21 cellular contexts compared by ENCODE assay signal in the genomic region with DNA sequence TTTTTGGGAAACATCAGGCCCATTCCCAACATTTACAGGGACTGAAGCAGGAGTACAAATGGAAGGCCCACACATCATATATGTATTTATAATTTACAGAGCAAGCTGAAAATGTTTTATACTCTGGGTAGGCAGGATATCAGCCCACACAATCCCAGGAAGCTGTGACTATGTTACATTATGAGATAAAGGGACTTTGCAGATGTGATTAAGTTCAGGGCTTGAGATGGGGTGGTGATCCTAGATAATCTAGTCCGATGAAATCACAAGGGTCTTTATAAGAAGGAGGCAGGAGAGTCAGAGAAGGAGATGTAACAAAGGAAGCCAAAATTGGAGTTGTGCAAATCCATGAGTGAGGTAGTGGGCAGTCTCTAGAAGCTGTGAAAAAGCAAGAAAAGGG.
"Had no signal": no experiment of that assay in that cellular context is flagged by ENCODE, and none has a peak within 500 bp of the region (broad histone marks: within the 10 kb centered on the region; RNA-seq: fewer than 3 reads in every experiment).

No MANE protein-coding gene starts in this region.

- H3K4me3 ChIP-seq: body of pancreas, gastroesophageal sphincter, heart left ventricle, testis, uterus had no signal

- H3K27ac ChIP-seq: body of pancreas, gastroesophageal sphincter, heart left ventricle, testis, uterus had no signal

- H3K9me3 ChIP-seq: body of pancreas, gastroesophageal sphincter, heart left ventricle, testis, uterus had no signal

- ATAC-seq: body of pancreas, esophagus mucosa, gastroesophageal sphincter, heart left ventricle, left cardiac atrium, sciatic nerve had no signal

- DNase-seq: activated B cell treated with CpG ODN at 0.5 μM for 24 hours; activated CD4-positive, alpha-beta T cell treated with anti-CD3 and anti-CD28 coated beads for 36 hours; activated CD4-positive, alpha-beta T cell treated with anti-CD3 and anti-CD28 coated beads, Interleukin-2, amount 50 U/mL, for 48 hours; activated naive CD4-positive, alpha-beta T cell treated with anti-CD3 and anti-CD28 coated beads for 36 hours; body of pancreas; effector CD8-positive, alpha-beta T cell; heart left ventricle; islet precursor cell; left cardiac atrium; small intestine; stimulated activated CD4-positive, alpha-beta T cell treated with anti-CD3 and anti-CD28 coated beads, Interleukin-15, amount 100 ng/mL, for 24 hours; stimulated activated CD4-positive, alpha-beta T cell treated with anti-CD3 and anti-CD28 coated beads, Interleukin-2, amount 100 ng/mL, for 48 hours; stimulated activated CD8-positive, alpha-beta memory T cell treated with anti-CD3 and anti-CD28 coated beads, Interleukin-4, amount 100 ng/mL, for 48 hours; stimulated activated naive CD4-positive, alpha-beta T cell; T-helper 1 cell; testis; trophoblast cell; uterus had no signal

- H3K27me3 ChIP-seq: body of pancreas, gastroesophageal sphincter, heart left ventricle, testis, uterus had no signal

- H3K4me1 ChIP-seq: body of pancreas, gastroesophageal sphincter, testis, uterus had no signal

- H3K36me3 ChIP-seq: gastroesophageal sphincter, heart left ventricle, uterus had no signal
